ENCODE assay signal across 8 cellular contexts in the genomic region with DNA sequence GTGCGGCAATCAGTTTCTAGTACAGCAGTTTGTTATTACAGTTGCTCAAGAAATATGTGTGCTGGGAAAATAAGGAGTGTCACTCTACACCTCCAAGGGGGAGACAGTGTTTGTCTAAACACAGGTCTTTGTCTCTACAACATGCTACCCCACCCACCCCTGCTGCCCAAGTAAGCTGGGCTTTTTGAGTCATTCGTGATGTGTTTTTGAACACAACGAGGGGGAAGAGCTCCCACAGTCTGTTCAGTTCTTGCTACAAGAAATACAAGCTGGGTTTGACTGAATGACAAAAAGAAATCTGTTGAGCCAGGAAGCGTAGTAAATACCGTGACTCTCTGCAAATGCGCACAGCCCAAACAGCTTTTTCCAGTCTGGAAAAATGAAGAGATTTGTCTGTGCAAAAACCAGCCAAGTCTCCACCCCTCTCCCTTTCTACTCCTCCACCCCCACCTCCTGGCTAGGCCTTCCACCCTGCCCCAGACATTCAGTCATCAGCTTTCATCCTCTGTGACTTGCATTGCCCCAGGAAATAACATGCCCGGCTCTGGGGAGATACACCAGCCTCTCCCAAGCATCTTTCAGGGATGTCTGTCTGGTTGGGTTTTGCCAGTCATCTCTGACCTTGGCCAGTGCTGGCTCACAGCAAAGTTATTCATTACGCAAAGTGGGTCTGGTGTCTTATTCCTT. TPM values are rescaled to one million over a fixed set of nuclear protein-coding genes. Genes with fewer than 3 reads are reported as not detected.
DNase-seq lines count a peak whose midpoint lies in the region; ATAC-seq and TF ChIP-seq lines count a peak whose summit lies in the region.

No MANE protein-coding gene starts in this region.

- no peak overlapping the region for H3K4me3 ChIP-seq in brain microvascular endothelial cell (ENCODE audit: low read depth, low read length)

- H3K4me1 Mint-ChIP-seq in H9 = peaks cover 52 to 57% of the 10 kb centered on the region in 2 experiments
- peaks cover 47% of the 10 kb centered on the region for H3K4me1 Mint-ChIP-seq in stimulated activated memory B cell treated with anti-CD40 and anti-IgM and Interleukin-4, amounts not matched to agents 10 μg/mL and 1 μg/mL and 100 μg/mL, for 72 hours

- H3K27ac ChIP-seq in H9 (ENCODE audit: insufficient read length, low read depth, low read length) (no peak overlapping the region), brain microvascular endothelial cell (peak overlapping the region; percentile 80)

- TF ChIP-seq CTCF in H9 (conservative IDR thresholded peaks at IDR 0.05) (no peak), brain microvascular endothelial cell (IDR thresholded peaks at IDR 0.05; ENCODE audit: low read depth, low read length, missing control alignments) (no peak)

- no CpG with 5 or more reads among the region's 8 CpGs for WGBS in H9 (ENCODE audit: extremely low coverage, insufficient read length, low lambda C conversion rate)

- H3K27ac Mint-ChIP-seq in H9 = peak overlapping the region; percentile 72 to 84 (median 82); a peak in 6 of 7 replicates
- peak overlapping the region; percentile 58 for H3K27ac Mint-ChIP-seq in stimulated activated memory B cell treated with anti-CD40 and anti-IgM and Interleukin-4, amounts not matched to agents 10 μg/mL and 1 μg/mL and 100 μg/mL, for 72 hours

- in situ Hi-C loops in brain microvascular endothelial cell (cut with HindIII; ENCODE audit: low pct_ligation_motif_present, low sequenced_read_pairs) = no loop called here

- no peak overlapping the region for H2BK15ac ChIP-seq in H9 (ENCODE audit: low read depth, low read length)

- H3K23me2 ChIP-seq in H9 (ENCODE audit: insufficient read length, low read depth, low read length, poor library complexity, severe bottlenecking) = no peaks in the 10 kb centered on the region

- no peak overlapping the region for H3K14ac ChIP-seq in H9 (ENCODE audit: insufficient read depth, low read length)

- H3K4me1 ChIP-seq in H9 (ENCODE audit: insufficient read depth, low read length) = peaks cover 19% of the 10 kb centered on the region; the same call in 1 of the 2 replicates

- H3K36me3 ChIP-seq in brain microvascular endothelial cell (replicated peaks) = no peaks in the 10 kb centered on the region

- ATAC-seq in stimulated activated memory B cell treated with anti-CD40 and anti-IgM and Interleukin-4, amounts not matched to agents 10 μg/mL and 1 μg/mL and 100 μg/mL, for 72 hours = no peak
- ATAC-seq in HG02763 (IDR thresholded peaks at IDR 0.05; ENCODE audit: unreplicated experiment) = no peak

- H4K20me1 ChIP-seq in H9 (ENCODE audit: control insufficient read depth, insufficient read depth, insufficient read length) = no peaks in the 10 kb centered on the region

- H3K4me2 ChIP-seq in H9 (ENCODE audit: insufficient read depth, insufficient read length, low read length) = no peak overlapping the region

- H2BK12ac ChIP-seq in H9 (ENCODE audit: insufficient read length, low read depth, low read length) = no peak overlapping the region

- H3K18ac ChIP-seq in H9 (ENCODE audit: insufficient read length, low read depth, low read length) = no peak overlapping the region

- peaks cover 13% of the 10 kb centered on the region in 2 experiments for H3K9me3 Mint-ChIP-seq in H9
- H3K9me3 Mint-ChIP-seq in stimulated activated memory B cell treated with anti-CD40 and anti-IgM and Interleukin-4, amounts not matched to agents 10 μg/mL and 1 μg/mL and 100 μg/mL, for 72 hours = peaks cover 2% of the 10 kb centered on the region

- H3K79me1 ChIP-seq in H9 (ENCODE audit: insufficient read depth, low read depth, low read length, poor library complexity, severe bottlenecking) = no peaks in the 10 kb centered on the region

- H4K8ac ChIP-seq in H9 (replicated peaks; ENCODE audit: insufficient read length, low read depth, low read length) = no peak overlapping the region

- no peak overlapping the region for H2AK5ac ChIP-seq in H9 (ENCODE audit: insufficient read length, low read length)

- no peak overlapping the region for H3K9ac ChIP-seq in H9 (ENCODE audit: extremely low read depth, insufficient read length, low read length)

- H3K23ac ChIP-seq in H9 (ENCODE audit: insufficient read length, low read depth, low read length) = no peak overlapping the region

- H4K5ac ChIP-seq in H9 (ENCODE audit: insufficient read length, low read depth, low read length) = no peak overlapping the region

- no peak overlapping the region for H2AFZ ChIP-seq in H9 (ENCODE audit: low read length)

- H2BK5ac ChIP-seq in H9 (ENCODE audit: insufficient read length, low read length) = no peak overlapping the region

- no peaks in the 10 kb centered on the region for H3K9me3 ChIP-seq in H9 (ENCODE audit: control insufficient read depth, low read depth, low read length)

- H3K27me3 Mint-ChIP-seq in H9 (ENCODE audit: low read depth) = no peaks in the 10 kb centered on the region
- no peaks in the 10 kb centered on the region for H3K27me3 Mint-ChIP-seq in stimulated activated memory B cell treated with anti-CD40 and anti-IgM and Interleukin-4, amounts not matched to agents 10 μg/mL and 1 μg/mL and 100 μg/mL, for 72 hours

- H3T11ph ChIP-seq in H9 (ENCODE audit: low read length) = no peak overlapping the region

- H3K4ac ChIP-seq in H9 (ENCODE audit: low read depth, low read length) = no peak overlapping the region

- no peak overlapping the region for H3K56ac ChIP-seq in H9 (ENCODE audit: insufficient read length, low read depth, low read length)

- H3K79me2 ChIP-seq in H9 (ENCODE audit: insufficient read depth, low read length) = no peaks in the 10 kb centered on the region

- H3K36me3 Mint-ChIP-seq in H9 (ENCODE audit: insufficient read depth in 1 of 3, low read depth in 3 of 3) = peaks cover 14 to 28% (median 22%) of the 10 kb centered on the region in 3 experiments
- H3K36me3 Mint-ChIP-seq in stimulated activated memory B cell treated with anti-CD40 and anti-IgM and Interleukin-4, amounts not matched to agents 10 μg/mL and 1 μg/mL and 100 μg/mL, for 72 hours = peaks cover 36% of the 10 kb centered on the region

- no peak overlapping the region for H2BK20ac ChIP-seq in H9 (ENCODE audit: low read depth, low read length, poor library complexity, severe bottlenecking)

- no peak overlapping the region for H2BK120ac ChIP-seq in H9 (ENCODE audit: low read depth, low read length, poor library complexity, severe bottlenecking)

- H3K27me3 ChIP-seq in H9 (ENCODE audit: insufficient read depth, low read length) = no peaks in the 10 kb centered on the region
- H3K27me3 ChIP-seq in brain microvascular endothelial cell (replicated peaks) = no peaks in the 10 kb centered on the region

- H3K4me3 Mint-ChIP-seq in H9 = peak overlapping the region in 1 of 2 experiments; percentile 8; a peak in 1 of 5 replicates
- H3K4me3 Mint-ChIP-seq in stimulated activated memory B cell treated with anti-CD40 and anti-IgM and Interleukin-4, amounts not matched to agents 10 μg/mL and 1 μg/mL and 100 μg/mL, for 72 hours = no peak overlapping the region

- no peak overlapping the region for H4K91ac ChIP-seq in H9 (ENCODE audit: insufficient read length, low read depth, low read length)

- DNase-seq in H9 (no peak), brain microvascular endothelial cell (peak; percentile 83), kidney tubule cell (ENCODE audit: low spot score) (peak; percentile 78), cerebellar nuclear complex (lab: John Stamatoyannopoulos, UW) (no peak), SKM-1 (lab: John Stamatoyannopoulos, UW; ENCODE audit: unreplicated experiment) (no peak)
- DNase-seq in stimulated activated naive CD4-positive, alpha-beta T cell (lab: John Stamatoyannopoulos, UW) = no peak

RNA-seq across cellular contexts. Expression of a gene that starts 25.7 kb away (rescaled TPM):
- 37.6 and 46.2 TPM in 2 replicates for total RNA-seq in H9 (2021)

RNA-seq across cellular contexts. Expression of a gene that starts 27.8 kb away (rescaled TPM):
- total RNA-seq in H9 (2021) = 2.6 and 3.3 TPM in 2 replicates

Comparison
In these comparisons a context has a peak if more than half of its experiments do, and no peak if none do; other contexts are left out.
1. DNase-seq: peak in brain microvascular endothelial cell (single experiment) and kidney tubule cell (single experiment); none in H9 (single experiment), stimulated activated naive CD4-positive, alpha-beta T cell (0 of 6), cerebellar nuclear complex (0 of 2) and SKM-1 (single experiment).